ENCODE assay signal across 8 cellular contexts in the genomic region with DNA sequence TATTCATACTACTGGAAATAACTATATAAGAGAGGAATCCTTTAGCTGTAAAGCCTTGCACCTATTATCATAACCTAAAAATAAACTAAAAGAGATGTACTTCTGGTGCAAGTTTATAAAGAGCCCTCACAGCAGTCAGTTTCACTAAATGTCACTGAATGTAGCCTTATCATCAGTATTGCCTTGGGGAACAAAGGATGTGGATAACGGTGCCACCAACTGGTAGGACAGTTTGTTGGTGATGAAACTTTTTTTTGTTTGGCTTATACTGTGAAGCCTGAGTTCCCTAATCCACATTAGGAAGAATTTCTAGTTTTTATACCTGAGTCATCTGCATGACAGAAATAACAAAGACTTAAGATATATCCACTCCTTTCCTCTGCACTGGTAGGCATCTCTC.
A peak's percentile ranks its signal among the peaks of the same experiment; 100 is the strongest.
DNase-seq lines count a peak whose midpoint lies in the region; ATAC-seq and TF ChIP-seq lines count a peak whose summit lies in the region.

No MANE protein-coding gene starts in this region.

- H3K9me3 ChIP-seq in OCI-LY1 (ENCODE audit: low read length), result no peaks in the 10 kb centered on the region

- no peaks in the 10 kb centered on the region for H3K36me3 ChIP-seq in OCI-LY1 (ENCODE audit: insufficient read depth, low read length)

- H2AFZ ChIP-seq in OCI-LY1 (ENCODE audit: low read length), result no peak overlapping the region

- no peak overlapping the region for H3K4me2 ChIP-seq in OCI-LY1 (ENCODE audit: low read length)

- H3K4me3 ChIP-seq in OCI-LY1 (ENCODE audit: low read depth, low read length, poor library complexity, severe bottlenecking) (no peak overlapping the region), fibroblast of villous mesenchyme (ENCODE audit: low read depth, low read length) (no peak overlapping the region)

- no peak overlapping the region for H3K9ac ChIP-seq in OCI-LY1 (ENCODE audit: low read length)

- H3K27ac ChIP-seq in OCI-LY1 (ENCODE audit: low read depth, low read length, poor library complexity, severe bottlenecking), result no peak overlapping the region

- H3F3A ChIP-seq in OCI-LY1 (ENCODE audit: insufficient read depth, low read length), result no peaks in the 10 kb centered on the region

- no peaks in the 10 kb centered on the region for H3K9me2 ChIP-seq in OCI-LY1 (ENCODE audit: low read depth, low read length)

- peak; percentile 54 for ATAC-seq in GM21825 (IDR thresholded peaks at IDR 0.05; ENCODE audit: unreplicated experiment)
- no peak for ATAC-seq in GM19023 (IDR thresholded peaks at IDR 0.05; ENCODE audit: unreplicated experiment)

- peak; percentile 51 for DNase-seq in AG20443 (ENCODE audit: low spot score)
- DNase-seq in fibroblast of villous mesenchyme (ENCODE audit: low read depth), result no peak
- no peak for DNase-seq in T-helper 2 cell
- no peak for DNase-seq in activated CD4-positive, alpha-beta T cell treated with anti-CD3 and anti-CD28 coated beads, Interleukin-2, amount 50 U/mL, for 4 hours
- DNase-seq in GOT3 (lab: John Stamatoyannopoulos, UW), result no peak

- no peaks in the 10 kb centered on the region for H3K4me1 ChIP-seq in OCI-LY1 (ENCODE audit: insufficient read depth, low read length, severe bottlenecking)

- no peaks in the 10 kb centered on the region for H3K27me3 ChIP-seq in OCI-LY1 (ENCODE audit: insufficient read depth, low read length)

- TF ChIP-seq CTCF in OCI-LY1 (IDR thresholded peaks at IDR 0.05; ENCODE audit: low read length), result peak; percentile 72
- TF ChIP-seq CTCF in fibroblast of villous mesenchyme (IDR thresholded peaks at IDR 0.05; ENCODE audit: insufficient read depth, low read depth, low read length), result peak; percentile 46

- H3K79me2 ChIP-seq in OCI-LY1 (ENCODE audit: insufficient read depth, low read length), result no peaks in the 10 kb centered on the region

- no peaks in the 10 kb centered on the region for H4K20me1 ChIP-seq in OCI-LY1 (ENCODE audit: insufficient read depth, low read length)
